In the genomic region with DNA sequence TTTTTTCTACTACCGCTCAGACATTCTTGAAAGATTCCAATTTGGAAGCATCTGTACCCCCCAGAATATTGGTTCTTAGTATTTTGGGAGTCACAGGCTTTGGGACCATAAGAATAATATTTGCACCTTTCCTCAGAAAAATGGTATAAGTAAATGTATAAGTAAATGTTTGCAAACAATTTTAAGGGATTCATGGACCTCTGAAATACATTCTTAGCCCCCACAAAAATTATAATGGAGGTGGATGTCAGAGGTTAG, we compare ENCODE assay signal across 9 cellular contexts. TPM values are rescaled to one million over a fixed set of nuclear protein-coding genes. Genes with fewer than 3 reads are reported as not detected.
DNase-seq lines count a peak whose midpoint lies in the region; ATAC-seq, FAIRE-seq and TF ChIP-seq lines count a peak whose summit lies in the region.
"Had no signal": no experiment of that assay in that cellular context is flagged by ENCODE, and none has a peak within 500 bp of the region (broad histone marks: within the 10 kb centered on the region; RNA-seq: fewer than 3 reads in every experiment).

No MANE protein-coding gene starts in this region.

- no peak overlapping the region for H3K27ac Mint-ChIP-seq in activated naive CD4-positive, alpha-beta T cell treated with anti-CD3 and anti-CD28 coated beads, Interleukin-2, amount 50 U/mL, for 72 hours
- H3K27ac Mint-ChIP-seq: activated CD4-positive, alpha-beta memory T cell treated with anti-CD3 and anti-CD28 coated beads for 36 hours had no signal

- H3K9me3 Mint-ChIP-seq in activated naive CD4-positive, alpha-beta T cell treated with anti-CD3 and anti-CD28 coated beads, Interleukin-2, amount 50 U/mL, for 72 hours = no peaks in the 10 kb centered on the region
- H3K9me3 Mint-ChIP-seq: activated CD4-positive, alpha-beta memory T cell treated with anti-CD3 and anti-CD28 coated beads for 36 hours had no signal

- ATAC-seq in activated naive CD4-positive, alpha-beta T cell treated with anti-CD3 and anti-CD28 coated beads, Interleukin-2, amount 50 U/mL, for 72 hours = no peak
- no peak for ATAC-seq in HG02610 (IDR thresholded peaks at IDR 0.05; ENCODE audit: unreplicated experiment)

- DNase-seq in HAP-1 (ENCODE audit: low spot score in 2 of 2) (no peak), ascending aorta (ENCODE audit: low spot score in 2 of 2) (no peak), kidney (no peak), substantia nigra (lab: John Stamatoyannopoulos, UW) (no peak), mesenteric fat pad (ENCODE audit: low spot score) (no peak), NCI-H187 (lab: John Stamatoyannopoulos, UW) (no peak)
- no peak for DNase-seq in activated naive CD4-positive, alpha-beta T cell treated with anti-CD3 and anti-CD28 coated beads, Interleukin-2, amount 50 U/mL, for 72 hours (ENCODE audit: low spot score in 2 of 2)

- H3K27ac ChIP-seq in ascending aorta (peak overlapping the region; percentile 89 to 95), kidney (ENCODE audit: low read depth in 2 of 2, low read length in 2 of 2) (peak overlapping the region; percentile 79 to 92), substantia nigra (ENCODE audit: low read depth, low read length, poor library complexity, severe bottlenecking) (peak overlapping the region; percentile 82)

- H3K4me1 ChIP-seq in HAP-1 (peaks cover 30% of the 10 kb centered on the region), ascending aorta (peaks cover 0 to 29% of the 10 kb centered on the region in 2 donors), kidney (ENCODE audit: control insufficient read depth in 1 of 2, insufficient read depth in 1 of 2, low read depth in 1 of 2, low read length in 2 of 2) (peaks cover 5 to 12% of the 10 kb centered on the region in 2 donors)

- H3K36me3 Mint-ChIP-seq in activated naive CD4-positive, alpha-beta T cell treated with anti-CD3 and anti-CD28 coated beads, Interleukin-2, amount 50 U/mL, for 72 hours = peaks cover 5 to 21% of the 10 kb centered on the region in 2 donors

- H3K27me3 ChIP-seq in HAP-1 (ENCODE audit: low read depth) = no peaks in the 10 kb centered on the region
- no peaks in the 10 kb centered on the region for H3K27me3 ChIP-seq in ascending aorta

- H3K9ac ChIP-seq in kidney (ENCODE audit: low read length in 2 of 2) = peak overlapping the region; percentile 83 to 94

- intact Hi-C loops in ascending aorta (cut with DNase I) (loop anchor here (1.0 to 5.0 kb wide), 2 partner anchors 67 to 199 kb away; no protein-coding TSS in a partner anchor), kidney (cut with DNase I) (loop anchor here (10.0 kb wide), 1 partner anchor 224 kb away; no protein-coding TSS in a partner anchor)

- in situ Hi-C loops in HAP-1 (cut with MboI; ENCODE audit: low sequenced_read_pairs) = loop anchor here (5.0 kb wide), 1 partner anchor 301 kb away; no protein-coding TSS in a partner anchor

- H3K9me3 ChIP-seq in HAP-1 (no peaks in the 10 kb centered on the region), ascending aorta (no peaks in the 10 kb centered on the region), kidney (ENCODE audit: control insufficient read depth in 1 of 2, low read length in 2 of 2) (no peaks in the 10 kb centered on the region)

- H3K36me3 ChIP-seq in HAP-1 (replicated peaks) = peaks cover 27% of the 10 kb centered on the region
- no peaks in the 10 kb centered on the region for H3K36me3 ChIP-seq in ascending aorta
- no peaks in the 10 kb centered on the region for H3K36me3 ChIP-seq in kidney (ENCODE audit: control insufficient read depth in 1 of 2, insufficient read depth in 2 of 2, low read length in 2 of 2)

- no peak for FAIRE-seq in kidney (lab: Jason Lieb, UNC)

- TF ChIP-seq CTCF in ascending aorta (IDR thresholded peaks at IDR 0.05) (no peak), kidney (IDR thresholded peaks at IDR 0.05; ENCODE audit: borderline replicate concordance, extremely low read depth, insufficient read depth) (no peak)

- H3K4me3 ChIP-seq in HAP-1 (peak overlapping the region; percentile 95), ascending aorta (peak overlapping the region; percentile 68 to 89), kidney (ENCODE audit: low read length in 2 of 2) (peak overlapping the region; percentile 81 to 99)

RNA-seq across cellular contexts. Expression of gene SRP9, which starts 0.7 kb away (rescaled TPM):
- total RNA-seq in ascending aorta = 49.4 TPM
- total RNA-seq in kidney = 199 TPM
- 307 TPM for polyA plus RNA-seq in kidney (ENCODE audit: insufficient read depth, low read depth, low replicate concordance)
- total RNA-seq in activated naive CD4-positive, alpha-beta T cell treated with anti-CD3 and anti-CD28 coated beads, Interleukin-2, amount 50 U/mL, for 72 hours = 100 to 1,000 TPM; 245 to 281 TPM
- 125 TPM for total RNA-seq in mesenteric fat pad

RNA-seq across cellular contexts. Expression of gene EPHX1, which starts 31.6 kb away (rescaled TPM):
- total RNA-seq in ascending aorta (127 TPM), kidney (78.6 TPM), mesenteric fat pad (288 TPM)
- 178 TPM for polyA plus RNA-seq in kidney (ENCODE audit: insufficient read depth, low read depth, low replicate concordance)
- total RNA-seq in activated naive CD4-positive, alpha-beta T cell treated with anti-CD3 and anti-CD28 coated beads, Interleukin-2, amount 50 U/mL, for 72 hours = 1 to 10 TPM; 3.1 TPM

Comparison
In these comparisons a context has a peak if more than half of its experiments do, and no peak if none do; other contexts are left out.
1. RNA of gene EPHX1, which starts 31.6 kb away (total RNA-seq): 288 TPM in mesenteric fat pad (single experiment), 127 TPM in ascending aorta (single experiment) and 78.6 TPM in kidney (single experiment); 3.1 TPM in activated naive CD4-positive, alpha-beta T cell treated with anti-CD3 and anti-CD28 coated beads, Interleukin-2, amount 50 U/mL, for 72 hours; every median in the first group is over 10 times any median in the second.
2. Peak in every context shown above with its lines, with median percentiles within 50 percentile points of each other: H3K4me3 ChIP-seq and H3K27ac ChIP-seq.